21 cellular contexts compared by ENCODE assay signal in genomic region chr1:214021321-214021720, GRCh38. TPM values are rescaled to one million over a fixed set of nuclear protein-coding genes. Genes with fewer than 3 reads are reported as not detected.
A peak's percentile ranks its signal among the peaks of the same experiment; 100 is the strongest.
DNase-seq lines count a peak whose midpoint lies in the region; ATAC-seq, FAIRE-seq and TF ChIP-seq lines count a peak whose summit lies in the region.
"Had no signal": no experiment of that assay in that cellular context is flagged by ENCODE, and none has a peak within 500 bp of the region (broad histone marks: within the 10 kb centered on the region; RNA-seq: fewer than 3 reads in every experiment).

No MANE protein-coding gene starts in this region.

- no peaks in the 10 kb centered on the region for H3K4me1 ChIP-seq in mucosa of descending colon (ENCODE audit: low read depth)

- H3K27me3 ChIP-seq in dorsolateral prefrontal cortex: peaks cover 0 to 4% (median 0%) of the 10 kb centered on the region in 45 donors
- H3K27me3 ChIP-seq: BE2C had no signal

- no peaks in the 10 kb centered on the region for H3K36me3 ChIP-seq in mucosa of descending colon (ENCODE audit: low read depth)

- intact Hi-C loops in dorsolateral prefrontal cortex (cut with DNase I): no loop called here
- intact Hi-C loops in mucosa of descending colon (cut with DNase I, micrococcal nuclease): no loop called here

- H3K4me3 ChIP-seq in dorsolateral prefrontal cortex: no peak overlapping the region
- H3K4me3 ChIP-seq in mucosa of descending colon: no peak overlapping the region

- FAIRE-seq in D721Med (lab: Jason Lieb, UNC): peak; percentile 96
- FAIRE-seq: A204.1, GM12892, GM18507, H1 had no signal

- H3K9me3 ChIP-seq in mucosa of descending colon: no peaks in the 10 kb centered on the region
- H3K9me3 ChIP-seq: BE2C had no signal

- DNase-seq in D341Med (ENCODE audit: low spot score) (peak; percentile 53), D721Med (ENCODE audit: insufficient read length, low spot score) (peak; percentile 73), NCI-H82 (lab: John Stamatoyannopoulos, UW) (peak; percentile 95), dorsolateral prefrontal cortex (no peak), ureter (ENCODE audit: low spot score) (no peak), GM20000 (ENCODE audit: low spot score) (no peak), mucosa of descending colon (no peak)
- DNase-seq: ACHN; BE2C; C1 segment of cervical spinal cord; CD4-positive, CD25-positive, alpha-beta regulatory T cell; CD8-positive, alpha-beta memory T cell; COR-L47; DMS153; DMS79; GDM1; H9 had no signal

- ATAC-seq in mucosa of descending colon: no peak

- peak overlapping the region in 31 of 59 donors; percentile 8 to 94 (median 89) for H3K27ac ChIP-seq in dorsolateral prefrontal cortex

- TF ChIP-seq CTCF in D721Med (IDR thresholded peaks at IDR 0.05; ENCODE audit: insufficient read depth, missing control alignments) (no peak), dorsolateral prefrontal cortex (IDR thresholded peaks at IDR 0.05 in 54 of 56, conservative IDR thresholded peaks at IDR 0.05 in 2 of 56; ENCODE audit: low read depth in 1 of 56, partially characterized antibody in 56 of 56) (no peak), GM20000 (IDR thresholded peaks at IDR 0.05; ENCODE audit: extremely low read depth, missing control alignments) (no peak), mucosa of descending colon (IDR thresholded peaks at IDR 0.05) (no peak)

RNA-seq across cellular contexts. Expression of gene PROX1, which starts 33.5 kb away (rescaled TPM):
- total RNA-seq in dorsolateral prefrontal cortex (100 to 1,000 TPM in 1 of 120 experiments, 10 to 100 TPM in 119; 15.7 to 146 (median 33.4) TPM), ureter (3.0 TPM), mucosa of descending colon (10 to 100 TPM; 17.6 to 31.5 (median 19.2) TPM)
- total RNA-seq: CD4-positive, CD25-positive, alpha-beta regulatory T cell; CD8-positive, alpha-beta memory T cell had no signal

Comparison
In these comparisons a context has a peak if more than half of its experiments do, and no peak if none do; other contexts are left out.
1. DNase-seq: peak in D341Med (single experiment), D721Med (single experiment) and NCI-H82 (single experiment); none in dorsolateral prefrontal cortex (0 of 10), ureter (single experiment), GM20000 (single experiment) and mucosa of descending colon (0 of 3).